Comparison of ENCODE assay signal across 13 cellular contexts in genomic region chr3:66644549-66644948, GRCh38.
"Had no signal": no experiment of that assay in that cellular context is flagged by ENCODE, and none has a peak within 500 bp of the region (broad histone marks: within the 10 kb centered on the region; RNA-seq: fewer than 3 reads in every experiment).

No MANE protein-coding gene starts in this region.

- H3K27me3 ChIP-seq: gastrocnemius medialis, heart right ventricle had no signal

- H3K36me3 ChIP-seq: gastrocnemius medialis, heart right ventricle had no signal

- DNase-seq: activated naive CD4-positive, alpha-beta T cell treated with anti-CD3 and anti-CD28 coated beads, Interleukin-2, amount 10 ng/mL, durations not matched to agents 7 days and 5 days; dermis blood vessel endothelial cell; effector memory CD8-positive, alpha-beta T cell; gastrocnemius medialis; heart right ventricle; mucosa of descending colon; natural killer cell; nucleus accumbens; stimulated activated CD4-positive, alpha-beta T cell treated with anti-CD3 and anti-CD28 coated beads, Interleukin-2, amount 100 ng/mL, for 48 hours; trophoblast cell had no signal

- H3K4me1 ChIP-seq: gastrocnemius medialis, heart right ventricle had no signal

- H3K9me3 Mint-ChIP-seq: activated naive CD4-positive, alpha-beta T cell treated with anti-CD3 and anti-CD28 coated beads, Interleukin-2, amount 10 ng/mL, durations not matched to agents 7 days and 5 days; effector memory CD8-positive, alpha-beta T cell; natural killer cell had no signal

- H3K27ac ChIP-seq: epithelial cell of prostate, gastrocnemius medialis, heart right ventricle had no signal

- H3K4me1 Mint-ChIP-seq: activated naive CD4-positive, alpha-beta T cell treated with anti-CD3 and anti-CD28 coated beads, Interleukin-2, amount 10 ng/mL, durations not matched to agents 7 days and 5 days; natural killer cell; stimulated activated memory B cell treated with anti-CD40 and anti-IgM and Interleukin-4, amounts not matched to agents 10 μg/mL and 1 μg/mL and 100 μg/mL, for 72 hours had no signal

- H3K27me3 Mint-ChIP-seq: activated naive CD4-positive, alpha-beta T cell treated with anti-CD3 and anti-CD28 coated beads, Interleukin-2, amount 10 ng/mL, durations not matched to agents 7 days and 5 days; stimulated activated memory B cell treated with anti-CD40 and anti-IgM and Interleukin-4, amounts not matched to agents 10 μg/mL and 1 μg/mL and 100 μg/mL, for 72 hours had no signal

- H3K4me3 Mint-ChIP-seq: activated naive CD4-positive, alpha-beta T cell treated with anti-CD3 and anti-CD28 coated beads, Interleukin-2, amount 10 ng/mL, durations not matched to agents 7 days and 5 days; effector memory CD8-positive, alpha-beta T cell; natural killer cell; stimulated activated memory B cell treated with anti-CD40 and anti-IgM and Interleukin-4, amounts not matched to agents 10 μg/mL and 1 μg/mL and 100 μg/mL, for 72 hours had no signal

- H3K4me3 ChIP-seq: gastrocnemius medialis, heart right ventricle, mucosa of descending colon had no signal

- H3K9me3 ChIP-seq: gastrocnemius medialis, mucosa of descending colon had no signal

- H3K27ac Mint-ChIP-seq: activated naive CD4-positive, alpha-beta T cell treated with anti-CD3 and anti-CD28 coated beads, Interleukin-2, amount 10 ng/mL, durations not matched to agents 7 days and 5 days; effector memory CD8-positive, alpha-beta T cell; natural killer cell; stimulated activated memory B cell treated with anti-CD40 and anti-IgM and Interleukin-4, amounts not matched to agents 10 μg/mL and 1 μg/mL and 100 μg/mL, for 72 hours had no signal

- ATAC-seq: activated CD4-positive, CD25-positive, alpha-beta regulatory T cell treated with anti-CD3 and anti-CD28 coated beads, Interleukin-2, amount 50 U/mL, for 24 hours; effector memory CD8-positive, alpha-beta T cell; gastrocnemius medialis; heart right ventricle; mucosa of descending colon; natural killer cell; stimulated activated memory B cell treated with anti-CD40 and anti-IgM and Interleukin-4, amounts not matched to agents 10 μg/mL and 1 μg/mL and 100 μg/mL, for 72 hours had no signal

- H3K36me3 Mint-ChIP-seq: activated naive CD4-positive, alpha-beta T cell treated with anti-CD3 and anti-CD28 coated beads, Interleukin-2, amount 10 ng/mL, durations not matched to agents 7 days and 5 days; natural killer cell; stimulated activated memory B cell treated with anti-CD40 and anti-IgM and Interleukin-4, amounts not matched to agents 10 μg/mL and 1 μg/mL and 100 μg/mL, for 72 hours had no signal
